In genomic region chr10:73218466-73219191, GRCh38 we compare ENCODE assay signal across 1 cellular context.
TF ChIP-seq lines count a peak whose summit lies in the region.

No MANE protein-coding gene starts in this region.

TF ChIP-seq in GM23338, 12 proteins besides CTCF, POLR2A, EP300 and RAD21 (continued from another document):
- no peak for TF ChIP-seq ZNF462 (CRISPR knock-in tag; IDR thresholded peaks at IDR 0.05)
- no peak for TF ChIP-seq EZH2phosphoT487 (IDR thresholded peaks at IDR 0.05; ENCODE audit: unreplicated experiment)
